In the genomic region with DNA sequence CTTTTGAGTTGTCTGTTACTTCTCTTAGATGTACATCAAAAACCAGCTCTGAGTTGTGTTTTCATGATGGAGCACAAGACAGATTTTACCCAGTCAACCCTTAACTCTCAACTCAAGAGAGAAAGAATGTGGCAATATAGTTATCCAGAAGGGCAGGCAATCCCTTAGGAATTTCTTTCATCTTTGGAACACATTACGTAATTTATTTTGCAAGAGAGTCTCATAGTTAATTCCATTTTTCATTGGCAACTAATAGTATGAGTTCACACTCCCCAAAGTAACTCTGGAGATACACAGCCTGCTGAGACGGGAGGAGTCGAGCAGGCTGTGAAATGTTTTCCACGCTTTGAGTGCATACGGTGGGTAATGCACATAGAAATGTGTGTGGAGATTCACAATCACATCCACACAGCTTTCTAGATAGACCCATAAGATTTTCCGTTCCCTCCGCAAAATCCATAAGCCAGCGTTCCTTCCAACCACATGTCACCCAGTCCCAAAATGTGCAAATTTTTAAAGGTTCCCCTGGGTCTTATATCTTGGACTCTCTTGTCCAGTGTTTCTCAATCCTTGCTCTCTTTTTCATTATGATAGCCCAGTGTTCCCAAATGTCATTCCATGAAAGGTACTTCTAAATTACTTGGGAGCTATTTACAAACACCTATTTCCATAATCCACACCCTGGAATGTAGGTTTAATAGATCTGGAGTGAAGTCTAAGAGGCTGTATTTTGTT, we compare ENCODE assay signal across 16 cellular contexts. TPM values are rescaled to one million over a fixed set of nuclear protein-coding genes. Genes with fewer than 3 reads are reported as not detected.
DNase-seq lines count a peak whose midpoint lies in the region; ATAC-seq and TF ChIP-seq lines count a peak whose summit lies in the region.
"Had no signal": no experiment of that assay in that cellular context is flagged by ENCODE, and none has a peak within 500 bp of the region (broad histone marks: within the 10 kb centered on the region; RNA-seq: fewer than 3 reads in every experiment).

No MANE protein-coding gene starts in this region.

- TF ChIP-seq CTCF in fibroblast of pulmonary artery (IDR thresholded peaks at IDR 0.05; ENCODE audit: low read length, missing control alignments) (no peak), omental fat pad (IDR thresholded peaks at IDR 0.05) (no peak)

- ATAC-seq in omental fat pad (ENCODE audit: low FRiP score): peak; percentile 91
- ATAC-seq: A549; activated naive CD8-positive, alpha-beta T cell treated with anti-CD3 and anti-CD28 coated beads, Interleukin-2, amount 50 U/mL, for 24 hours; Panc1 had no signal

- DNase-seq in AG08396 (ENCODE audit: low spot score) (peak; percentile 35), SW480 (ENCODE audit: low spot score) (peak; percentile 47), fibroblast of pulmonary artery (ENCODE audit: low read depth) (peak; percentile 83), omental fat pad (ENCODE audit: low spot score) (no peak), NCI-H1694 treated with DMSO at 0.1 percent for 48 hours (lab: John Stamatoyannopoulos, UW) (no peak), kidney tubule cell (ENCODE audit: low spot score) (no peak), NCI-H187 (lab: John Stamatoyannopoulos, UW) (no peak)
- DNase-seq in activated CD4-positive, alpha-beta T cell treated with anti-CD3 and anti-CD28 coated beads for 1 hour: no peak
- DNase-seq: activated naive CD8-positive, alpha-beta T cell treated with anti-CD3 and anti-CD28 coated beads, Interleukin-2, amount 50 U/mL, for 24 hours; activated T-cell treated with anti-CD3 and anti-CD28 coated beads, Interleukin-2, amount 50 U/mL, for 1 hour; hypothalamus; NCI-H1930; NCI-H69; stomach had no signal

- no peak overlapping the region for H3K4me3 ChIP-seq in fibroblast of pulmonary artery (replicated peaks; ENCODE audit: low read depth, low read length)
- H3K4me3 ChIP-seq: A549, stomach had no signal

RNA-seq across cellular contexts. Expression of gene CDRT4, which starts 8.4 kb away (rescaled TPM):
- 1 to 10 TPM; 1.3 to 7.9 (median 2.6) TPM for total RNA-seq in omental fat pad

Comparison
In these comparisons a context has a peak if more than half of its experiments do, and no peak if none do; other contexts are left out.
1. DNase-seq: peak in AG08396 (single experiment), SW480 (single experiment) and fibroblast of pulmonary artery (single experiment); none in omental fat pad (single experiment), activated CD4-positive, alpha-beta T cell treated with anti-CD3 and anti-CD28 coated beads for 1 hour (single experiment), NCI-H1694 treated with DMSO at 0.1 percent for 48 hours (single experiment), kidney tubule cell (single experiment) and NCI-H187 (0 of 2).